Comparison of ENCODE assay signal across 18 cellular contexts in the genomic region with DNA sequence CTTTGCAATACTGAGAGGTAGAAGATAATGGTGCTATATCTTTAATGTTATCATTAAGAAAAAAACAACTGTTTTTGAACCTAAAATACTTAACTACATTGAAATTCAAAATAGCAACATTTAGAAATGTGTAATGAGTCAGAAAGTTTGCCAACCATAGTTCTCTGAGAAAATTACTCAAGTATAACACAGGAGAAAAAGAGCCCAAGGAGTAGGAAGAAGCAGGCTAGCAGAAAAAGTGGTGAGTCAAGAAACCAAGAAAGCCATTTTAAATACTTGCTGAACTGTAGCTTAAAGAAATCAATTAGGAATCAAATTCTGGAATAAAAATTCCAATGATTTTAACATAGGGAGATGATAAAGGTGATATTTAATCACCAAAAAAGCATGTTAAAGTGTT.
"Had no signal": no experiment of that assay in that cellular context is flagged by ENCODE, and none has a peak within 500 bp of the region (broad histone marks: within the 10 kb centered on the region; RNA-seq: fewer than 3 reads in every experiment).

No MANE protein-coding gene starts in this region.

- H3K27ac ChIP-seq: adrenal gland, cardiac muscle cell, heart left ventricle, ovary, VCaP had no signal

- H3K4me3 ChIP-seq: adrenal gland, cardiac muscle cell, heart left ventricle, ovary had no signal

- H3K9me3 ChIP-seq: adrenal gland, heart left ventricle, ovary had no signal

- H3K27me3 ChIP-seq: adrenal gland, cardiac muscle cell, heart left ventricle, ovary had no signal

- H3K36me3 ChIP-seq: adrenal gland, cardiac muscle cell, heart left ventricle, ovary had no signal

- H3K4me1 ChIP-seq: adrenal gland, heart left ventricle had no signal

- ATAC-seq: esophagus mucosa; heart left ventricle; left lobe of liver; stimulated activated memory B cell treated with anti-CD40 and anti-IgM and Interleukin-4, amounts not matched to agents 10 μg/mL and 1 μg/mL and 100 μg/mL, for 72 hours; T-cell had no signal

- DNase-seq: activated CD4-positive, alpha-beta T cell treated with anti-CD3 and anti-CD28 coated beads for 1 hour; activated CD4-positive, alpha-beta T cell treated with anti-CD3 and anti-CD28 coated beads, Interleukin-2, amount 50 U/mL, for 4 hours; activated naive CD4-positive, alpha-beta T cell treated with anti-CD3 and anti-CD28 coated beads, Interleukin-2, amount 50 U/mL, for 16 hours; adrenal gland; foreskin melanocyte; heart left ventricle; immature natural killer cell; midbrain; ovary; stimulated activated CD4-positive, alpha-beta T cell treated with anti-CD3 and anti-CD28 coated beads, Interleukin-2, amount 100 ng/mL, for 48 hours; substantia nigra; T-cell; T-helper 9 cell had no signal
